ENCODE assay signal across 8 cellular contexts in genomic region chr1:27234054-27234882, GRCh38. TPM values are rescaled to one million over a fixed set of nuclear protein-coding genes. Genes with fewer than 3 reads are reported as not detected.
DNase-seq lines count a peak whose midpoint lies in the region; ATAC-seq, FAIRE-seq and TF ChIP-seq lines count a peak whose summit lies in the region.

Gene WDTC1 (plus strand): TSS chr1:27234632. CDS start chr1:27261055, 26,423 bp downstream.

- H3K27ac ChIP-seq in OCI-LY3 (ENCODE audit: low read length), result peak within 1 kb of the TSS; percentile 42

- no peaks in the 10 kb centered on the region for H3K27me3 ChIP-seq in OCI-LY3 (ENCODE audit: low read depth, low read length)

- peak within 1 kb of the TSS; percentile 97 for H3K4me3 Mint-ChIP-seq in mesothelial cell of epicardium

- peak; percentile 63 for FAIRE-seq in endometrium (lab: Jason Lieb, UNC)

- peak within 1 kb of the TSS; percentile 95 for H3K27ac Mint-ChIP-seq in mesothelial cell of epicardium

- TF ChIP-seq CTCF in OCI-LY3 (IDR thresholded peaks at IDR 0.05; ENCODE audit: low read depth, low read length), result no peak
- no peak for TF ChIP-seq CTCF in mesothelial cell of epicardium (IDR thresholded peaks at IDR 0.05; ENCODE audit: unreplicated experiment)

- peak; percentile 90 for ATAC-seq in GM21515 (IDR thresholded peaks at IDR 0.05; ENCODE audit: unreplicated experiment)

- no peaks in the 10 kb centered on the region for H4K20me1 ChIP-seq in OCI-LY3 (ENCODE audit: insufficient read depth, low read length)

- peak within 1 kb of the TSS; percentile 87 for H3K4me2 ChIP-seq in OCI-LY3 (ENCODE audit: low read length)

- H3K4me3 ChIP-seq in OCI-LY3 (ENCODE audit: low read length), result peak within 1 kb of the TSS; percentile 97

- DNase-seq in D341Med (ENCODE audit: low spot score) (peak; percentile 96), HuH-7 (ENCODE audit: low spot score) (peak; percentile 93), mesothelial cell of epicardium (ENCODE audit: low spot score in 2 of 2, unreplicated experiment in 2 of 2) (peak; percentile 96 to 97)
- DNase-seq in activated CD8-positive, alpha-beta memory T cell treated with anti-CD3 and anti-CD28 coated beads, Interleukin-2, amount 50 U/mL, for 48 hours, result peak; percentile 98
- peak; percentile 98 to 99 for DNase-seq in stimulated activated CD8-positive, alpha-beta memory T cell treated with anti-CD3 and anti-CD28 coated beads, Interleukin-15, amount 100 ng/mL, for 48 hours (ENCODE audit: low read depth in 2 of 2)

- H3K9me3 Mint-ChIP-seq in mesothelial cell of epicardium, result no peaks in the 10 kb centered on the region

- no peaks in the 10 kb centered on the region for H3K27me3 Mint-ChIP-seq in mesothelial cell of epicardium (ENCODE audit: low read depth)

- H3K36me3 ChIP-seq in OCI-LY3 (replicated peaks; ENCODE audit: low read depth, low read length), result no peaks in the 10 kb centered on the region

- peaks cover 32% of the 10 kb centered on the region for H3K4me1 ChIP-seq in OCI-LY3 (ENCODE audit: low read length)

- H3K9ac ChIP-seq in OCI-LY3 (ENCODE audit: low read length), result peak within 1 kb of the TSS; percentile 70

- H3K4me1 Mint-ChIP-seq in mesothelial cell of epicardium, result peaks cover 19% of the 10 kb centered on the region

- peak within 1 kb of the TSS; percentile 89 for H2AFZ ChIP-seq in OCI-LY3 (ENCODE audit: low read depth, low read length)

- H3K36me3 Mint-ChIP-seq in mesothelial cell of epicardium, result no peaks in the 10 kb centered on the region

- H3K9me3 ChIP-seq in OCI-LY3 (ENCODE audit: insufficient read depth, low read length), result no peaks in the 10 kb centered on the region

- peaks cover 20% of the 10 kb centered on the region for H3K79me2 ChIP-seq in OCI-LY3 (ENCODE audit: low read length)

RNA-seq across cellular contexts. Expression of gene WDTC1, which starts in this region (rescaled TPM):
- total RNA-seq in mesothelial cell of epicardium, result 40.2 to 42.2 TPM (median 41.3 TPM) in 3 replicates

Comparison
In these comparisons a context has a peak if more than half of its experiments do, and no peak if none do; other contexts are left out.
1. Peak in every context shown above with its lines: DNase-seq, ATAC-seq, H3K4me3 ChIP-seq and H3K27ac ChIP-seq.